25 cellular contexts compared by ENCODE assay signal in genomic region chr20:51011479-51011878, GRCh38. TPM values are rescaled to one million over a fixed set of nuclear protein-coding genes. Genes with fewer than 3 reads are reported as not detected.
"Had no signal": no experiment of that assay in that cellular context is flagged by ENCODE, and none has a peak within 500 bp of the region (broad histone marks: within the 10 kb centered on the region; RNA-seq: fewer than 3 reads in every experiment).

No MANE protein-coding gene starts in this region.

- H3K27me3 ChIP-seq: foreskin keratinocyte, hepatocyte had no signal

- H3K4me2 ChIP-seq: hepatocyte had no signal

- H2AFZ ChIP-seq: hepatocyte had no signal

- H3K79me2 ChIP-seq: hepatocyte had no signal

- H3K36me3 ChIP-seq: esophagus muscularis mucosa, gastroesophageal sphincter, heart left ventricle, left lung, lower lobe of right lung had no signal

- FAIRE-seq: colon, endothelial cell of umbilical vein, frontal cortex, kidney had no signal

- H3K27ac ChIP-seq: coronary artery, dorsolateral prefrontal cortex, esophagus muscularis mucosa, foreskin keratinocyte, gastroesophageal sphincter, heart left ventricle, hepatocyte, left lung, lower lobe of right lung had no signal

- ATAC-seq: foreskin keratinocyte, gastroesophageal sphincter, heart left ventricle, left colon, left lung, left ventricle myocardium superior, lower lobe of right lung, mucosa of descending colon had no signal

- H3K9me3 ChIP-seq: esophagus muscularis mucosa, gastroesophageal sphincter, heart left ventricle, left lung, lower lobe of right lung, mucosa of descending colon had no signal

- H3K4me1 ChIP-seq: esophagus muscularis mucosa, foreskin keratinocyte, gastroesophageal sphincter, heart left ventricle, left lung, lower lobe of right lung had no signal

- H3K4me3 ChIP-seq: coronary artery, dorsolateral prefrontal cortex, esophagus muscularis mucosa, gastroesophageal sphincter, heart left ventricle, hepatocyte, left lung, lower lobe of right lung, mucosa of descending colon had no signal

- DNase-seq: dermis blood vessel endothelial cell; dorsolateral prefrontal cortex; effector CD4-positive, alpha-beta T cell; effector memory CD4-positive, alpha-beta T cell; foreskin keratinocyte; heart left ventricle; hypothalamus; immature natural killer cell; islet precursor cell; kidney; kidney glomerular epithelial cell; left colon; left lung; left ventricle myocardium superior; lower lobe of right lung; mesenchymal stem cell; mucosa of descending colon; naive B cell had no signal

RNA-seq across cellular contexts. Expression of gene KCNG1, which starts 11.4 kb away (rescaled TPM):
- total RNA-seq: lower lobe of right lung had no signal
- polyA plus RNA-seq: immature natural killer cell had no signal
